Comparison of ENCODE assay signal across 1 cellular context in genomic region chr15:44028349-44028748, GRCh38.
TF ChIP-seq lines count a peak whose summit lies in the region.

No MANE protein-coding gene starts in this region.

TF ChIP-seq in H1, 55 proteins besides CTCF, POLR2A, EP300 and RAD21:
- TF ChIP-seq NANOG (IDR thresholded peaks at IDR 0.05; ENCODE audit: insufficient read depth, low read depth, low read length, poor library complexity, severe bottlenecking) (no peak), CBX8 (IDR thresholded peaks at IDR 0.05; ENCODE audit: borderline replicate concordance, low read depth, low read length) (no peak), CHD1 (IDR thresholded peaks at IDR 0.05; ENCODE audit: low read depth, low read length) (no peak), BACH1 (IDR thresholded peaks at IDR 0.05; ENCODE audit: low read length) (peak; percentile 64), EGR1 (IDR thresholded peaks at IDR 0.05; ENCODE audit: borderline replicate concordance, low read depth, low read length) (no peak), SIRT6 (IDR thresholded peaks at IDR 0.05; ENCODE audit: low read length) (no peak), TCF12 (IDR thresholded peaks at IDR 0.05; ENCODE audit: low read depth, low read length) (no peak), ZNF274 (IDR thresholded peaks at IDR 0.05; ENCODE audit: borderline replicate concordance, extremely low read depth, low read length) (no peak), MAX (IDR thresholded peaks at IDR 0.05) (no peak), MAFK (IDR thresholded peaks at IDR 0.05; ENCODE audit: low read depth, low read length) (0 out of 2 replicates have a peak, but pooled peaks have one; percentile 31)
